Comparison of ENCODE assay signal across 20 cellular contexts in the genomic region with DNA sequence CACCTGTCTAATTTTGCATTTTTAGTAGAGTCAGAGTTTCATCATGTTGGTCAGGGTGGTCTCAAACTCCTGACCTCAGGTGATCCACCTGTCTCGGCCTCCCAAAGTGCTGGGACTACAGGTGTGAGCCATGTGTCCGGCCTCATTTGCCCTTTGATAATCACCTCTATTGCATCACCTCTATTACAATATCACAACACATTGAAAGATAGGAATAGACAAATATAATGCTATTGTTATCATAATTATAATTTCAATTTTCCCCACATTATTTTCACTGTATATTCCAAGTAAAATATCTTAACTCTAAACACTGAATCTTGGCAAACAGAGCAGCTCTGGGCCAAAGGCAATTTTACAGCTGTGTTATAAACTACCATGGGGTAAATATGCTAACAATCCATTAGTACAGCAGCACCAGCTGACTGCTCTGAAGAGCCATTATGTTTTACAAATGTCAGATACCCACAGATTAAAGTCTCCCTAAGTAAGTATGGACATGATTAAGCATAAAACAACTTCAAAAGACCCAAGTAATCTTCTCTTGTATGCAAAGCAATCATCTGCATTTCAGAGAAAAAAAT.
"Had no signal": no experiment of that assay in that cellular context is flagged by ENCODE, and none has a peak within 500 bp of the region (broad histone marks: within the 10 kb centered on the region; RNA-seq: fewer than 3 reads in every experiment).

No MANE protein-coding gene starts in this region.

- H3K4me3 ChIP-seq: esophagus muscularis mucosa, left ventricle myocardium inferior, lung, pancreas, stomach, thoracic aorta, transverse colon had no signal

- DNase-seq: effector memory CD4-positive, alpha-beta T cell; immature natural killer cell; left ventricle myocardium inferior; mesendoderm; natural killer cell; occipital lobe; pancreas; right cardiac atrium; small intestine; stimulated activated CD4-positive, alpha-beta T cell treated with anti-CD3 and anti-CD28 coated beads, Interleukin-12 subunit alpha, Interleukin-12 subunit beta, amount 100 ng/mL, for 4 hours; stimulated activated naive CD4-positive, alpha-beta T cell; stomach; substantia nigra; transverse colon had no signal

- H3K27ac ChIP-seq: epithelial cell of prostate, esophagus muscularis mucosa, left ventricle myocardium inferior, pancreas, stomach, thoracic aorta, transverse colon had no signal

- H3K27me3 Mint-ChIP-seq: progenitor cell of endocrine pancreas had no signal

- H3K9me3 ChIP-seq: esophagus muscularis mucosa, left ventricle myocardium inferior, pancreas, stomach, thoracic aorta, transverse colon had no signal

- H3K4me3 Mint-ChIP-seq: immature natural killer cell, natural killer cell, neural crest cell had no signal

- H3K9me3 Mint-ChIP-seq: immature natural killer cell, natural killer cell, neural crest cell had no signal

- H3K36me3 ChIP-seq: pancreas, thoracic aorta, transverse colon had no signal

- H3K27me3 ChIP-seq: esophagus muscularis mucosa, pancreas, stomach, transverse colon had no signal

- H3K27ac Mint-ChIP-seq: immature natural killer cell, natural killer cell, progenitor cell of endocrine pancreas had no signal

- ATAC-seq: natural killer cell, pancreas, right cardiac atrium had no signal
